In genomic region chr10:117565068-117565467, GRCh38 we compare ENCODE assay signal across 1 cellular context.
TF ChIP-seq lines count a peak whose summit lies in the region.

No MANE protein-coding gene starts in this region.

TF ChIP-seq in A549, 52 proteins besides CTCF, POLR2A, EP300 and RAD21 (continued from another document):
- TF ChIP-seq HMGXB4 (CRISPR knock-in tag; IDR thresholded peaks at IDR 0.05; ENCODE audit: borderline replicate concordance) (no peak), GATA3 (IDR thresholded peaks at IDR 0.05; ENCODE audit: borderline replicate concordance) (no peak), ZNF302 (CRISPR knock-in tag; IDR thresholded peaks at IDR 0.05) (no peak)
TF ChIP-seq in A549: peak in this region for 1.
